ENCODE assay signal across 1 cellular context in genomic region chr11:117875397-117876048, GRCh38.
TF ChIP-seq lines count a peak whose summit lies in the region.

No MANE protein-coding gene starts in this region.

TF ChIP-seq in H1, 55 proteins besides CTCF, POLR2A, EP300 and RAD21:
- peak; percentile 41 for TF ChIP-seq USF2 (IDR thresholded peaks at IDR 0.05; ENCODE audit: low read length)
- no peak for TF ChIP-seq MAFK (IDR thresholded peaks at IDR 0.05; ENCODE audit: low read depth, low read length)
- peak; percentile 81 for TF ChIP-seq YY1 (IDR thresholded peaks at IDR 0.05; ENCODE audit: low read depth, low read length)
- no peak for TF ChIP-seq KDM1A (IDR thresholded peaks at IDR 0.05; ENCODE audit: borderline replicate concordance, low read length)
- TF ChIP-seq KDM4A (IDR thresholded peaks at IDR 0.05; ENCODE audit: low read depth, low read length, severe bottlenecking), result peak; percentile 18
- 0 out of 2 replicates have a peak, but pooled peaks have one; percentile 4 for TF ChIP-seq E2F6 (IDR thresholded peaks at IDR 0.05)
- TF ChIP-seq HDAC6 (IDR thresholded peaks at IDR 0.05; ENCODE audit: low read depth, low read length), result no peak
- TF ChIP-seq SAP30 (IDR thresholded peaks at IDR 0.05; ENCODE audit: insufficient read depth, insufficient replicate concordance, low read length), result no peak
- TF ChIP-seq CBX5 (IDR thresholded peaks at IDR 0.05; ENCODE audit: low read depth, low read length), result no peak
- TF ChIP-seq CHD2 (IDR thresholded peaks at IDR 0.05; ENCODE audit: low read length), result no peak
- TF ChIP-seq ATF3 (IDR thresholded peaks at IDR 0.05; ENCODE audit: insufficient read depth, low read depth, low read length), result no peak
- TF ChIP-seq SP1 (IDR thresholded peaks at IDR 0.05; ENCODE audit: low read depth, low read length), result no peak
- TF ChIP-seq NRF1 (IDR thresholded peaks at IDR 0.05; ENCODE audit: low read depth, low read length), result no peak
- no peak for TF ChIP-seq BRCA1 (IDR thresholded peaks at IDR 0.05; ENCODE audit: low read depth, low read length)
- TF ChIP-seq TBP (IDR thresholded peaks at IDR 0.05; ENCODE audit: low read depth, low read length), result no peak
- TF ChIP-seq MAX (IDR thresholded peaks at IDR 0.05), result no peak
- TF ChIP-seq EZH2 (IDR thresholded peaks at IDR 0.05; ENCODE audit: low read depth, low read length, severe bottlenecking), result no peak
- no peak for TF ChIP-seq CTBP2 (IDR thresholded peaks at IDR 0.05; ENCODE audit: borderline replicate concordance, insufficient read depth, insufficient read length, low read length)
TF ChIP-seq in H1: peak in this region for 4.
